ENCODE assay signal across 28 cellular contexts in genomic region chr3:171991166-171991565, GRCh38.
"Had no signal": no experiment of that assay in that cellular context is flagged by ENCODE, and none has a peak within 500 bp of the region (broad histone marks: within the 10 kb centered on the region; RNA-seq: fewer than 3 reads in every experiment).

No MANE protein-coding gene starts in this region.

- ATAC-seq: effector memory CD8-positive, alpha-beta T cell; gastroesophageal sphincter; left lung; lower lobe of right lung; mucosa of descending colon; natural killer cell treated with Interleukin-12 subunit alpha and Interleukin-12 subunit beta and Interleukin-15 and Interleukin-18, amount 100 ng/mL, for 72 hours; stimulated activated naive CD8-positive, alpha-beta T cell treated with anti-CD3 and anti-CD28 coated beads, Interleukin-15, Interleukin-2, amounts not matched to agents 100 U/mL and 50 U/mL, for 24 hours; T-helper 17 cell had no signal

- H3K4me3 Mint-ChIP-seq: activated CD4-positive, alpha-beta memory T cell treated with anti-CD3 and anti-CD28 coated beads, Interleukin-2, amount 10 ng/mL, durations not matched to agents 7 days and 5 days; activated CD4-positive, alpha-beta T cell treated with anti-CD3 and anti-CD28 coated beads, Interleukin-2, amount 10 ng/mL, durations not matched to agents 7 days and 5 days; activated naive CD4-positive, alpha-beta T cell treated with anti-CD3 and anti-CD28 coated beads, Interleukin-2, amount 10 ng/mL, durations not matched to agents 7 days and 5 days; activated naive CD8-positive, alpha-beta T cell treated with anti-CD3 and anti-CD28 coated beads, Interleukin-2, amount 10 ng/mL, durations not matched to agents 7 days and 5 days; activated T-cell treated with anti-CD3 and anti-CD28 coated beads, Interleukin-2, amount 50 U/mL, for 24 hours; effector memory CD8-positive, alpha-beta T cell; natural killer cell treated with Interleukin-12 subunit alpha and Interleukin-12 subunit beta and Interleukin-15 and Interleukin-18, amount 100 ng/mL, for 72 hours; T-helper 17 cell; type B pancreatic cell had no signal

- H3K9me3 Mint-ChIP-seq: activated CD4-positive, alpha-beta memory T cell treated with anti-CD3 and anti-CD28 coated beads, Interleukin-2, amount 10 ng/mL, durations not matched to agents 7 days and 5 days; activated CD4-positive, alpha-beta T cell treated with anti-CD3 and anti-CD28 coated beads, Interleukin-2, amount 10 ng/mL, durations not matched to agents 7 days and 5 days; effector memory CD8-positive, alpha-beta T cell; natural killer cell treated with Interleukin-12 subunit alpha and Interleukin-12 subunit beta and Interleukin-15 and Interleukin-18, amount 100 ng/mL, for 72 hours had no signal

- H3K4me1 Mint-ChIP-seq: T-helper 17 cell had no signal

- H3K36me3 ChIP-seq: brain microvascular endothelial cell, gastroesophageal sphincter, left lung, lower lobe of right lung, right atrium auricular region, spleen, thoracic aorta, uterus had no signal

- H3K27ac Mint-ChIP-seq: activated CD4-positive, alpha-beta memory T cell treated with anti-CD3 and anti-CD28 coated beads, Interleukin-2, amount 10 ng/mL, durations not matched to agents 7 days and 5 days; activated CD4-positive, alpha-beta T cell treated with anti-CD3 and anti-CD28 coated beads, Interleukin-2, amount 10 ng/mL, durations not matched to agents 7 days and 5 days; activated naive CD4-positive, alpha-beta T cell treated with anti-CD3 and anti-CD28 coated beads, Interleukin-2, amount 10 ng/mL, durations not matched to agents 7 days and 5 days; activated naive CD8-positive, alpha-beta T cell treated with anti-CD3 and anti-CD28 coated beads, Interleukin-2, amount 10 ng/mL, durations not matched to agents 7 days and 5 days; activated T-cell treated with anti-CD3 and anti-CD28 coated beads, Interleukin-2, amount 50 U/mL, for 24 hours; effector memory CD8-positive, alpha-beta T cell; natural killer cell treated with Interleukin-12 subunit alpha and Interleukin-12 subunit beta and Interleukin-15 and Interleukin-18, amount 100 ng/mL, for 72 hours; T-helper 17 cell; type B pancreatic cell had no signal

- H3K27me3 Mint-ChIP-seq: activated naive CD4-positive, alpha-beta T cell treated with anti-CD3 and anti-CD28 coated beads, Interleukin-2, amount 10 ng/mL, durations not matched to agents 7 days and 5 days; natural killer cell treated with Interleukin-12 subunit alpha and Interleukin-12 subunit beta and Interleukin-15 and Interleukin-18, amount 100 ng/mL, for 72 hours; type B pancreatic cell had no signal

- H3K27me3 ChIP-seq: brain microvascular endothelial cell, gastroesophageal sphincter, left lung, right atrium auricular region, spleen, uterus had no signal

- H3K4me1 ChIP-seq: gastroesophageal sphincter, lower lobe of right lung, right atrium auricular region, uterus had no signal

- FAIRE-seq: astrocyte had no signal

- H3K27ac ChIP-seq: brain microvascular endothelial cell, gastroesophageal sphincter, left lung, lower lobe of right lung, right atrium auricular region, spleen, thoracic aorta, uterus had no signal

- H3K4me3 ChIP-seq: gastroesophageal sphincter, left lung, lower lobe of right lung, mucosa of descending colon, right atrium auricular region, spleen, thoracic aorta, uterus had no signal

- DNase-seq: activated CD4-positive, alpha-beta memory T cell treated with anti-CD3 and anti-CD28 coated beads, Interleukin-2, amount 10 ng/mL, durations not matched to agents 7 days and 5 days; activated CD4-positive, alpha-beta T cell treated with anti-CD3 and anti-CD28 coated beads, Interleukin-2, amount 10 ng/mL, durations not matched to agents 7 days and 5 days; activated CD4-positive, CD25-positive, alpha-beta regulatory T cell treated with anti-CD3 and anti-CD28 coated beads, Interleukin-2, amount 50 U/mL, for 72 hours; activated CD8-positive, alpha-beta memory T cell treated with anti-CD3 and anti-CD28 coated beads, Interleukin-2, amount 50 U/mL, for 48 hours; activated gamma-delta T cell; activated naive CD4-positive, alpha-beta T cell treated with anti-CD3 and anti-CD28 coated beads, Interleukin-2, amount 10 ng/mL, durations not matched to agents 7 days and 5 days; activated naive CD8-positive, alpha-beta T cell treated with anti-CD3 and anti-CD28 coated beads, Interleukin-2, amount 10 ng/mL, durations not matched to agents 7 days and 5 days; activated T-cell treated with anti-CD3 and anti-CD28 coated beads, Interleukin-2, amount 50 U/mL, for 24 hours; amniotic stem cell; brain microvascular endothelial cell; caudate nucleus; cortex of kidney; effector memory CD8-positive, alpha-beta T cell; kidney glomerular epithelial cell; left lung; lower lobe of right lung; mucosa of descending colon; spleen; stimulated activated naive CD8-positive, alpha-beta T cell treated with anti-CD3 and anti-CD28 coated beads, Interleukin-15, Interleukin-2, amounts not matched to agents 100 U/mL and 50 U/mL, for 24 hours; T-helper 17 cell; T1000; uterus had no signal

- H3K36me3 Mint-ChIP-seq: activated naive CD4-positive, alpha-beta T cell treated with anti-CD3 and anti-CD28 coated beads, Interleukin-2, amount 10 ng/mL, durations not matched to agents 7 days and 5 days; type B pancreatic cell had no signal

- H3K9me3 ChIP-seq: mucosa of descending colon, thoracic aorta had no signal
